5 cellular contexts compared by ENCODE assay signal in genomic region chr11:74331000-74331399, GRCh38. TPM values are rescaled to one million over a fixed set of nuclear protein-coding genes. Genes with fewer than 3 reads are reported as not detected.
"Had no signal": no experiment of that assay in that cellular context is flagged by ENCODE, and none has a peak within 500 bp of the region (broad histone marks: within the 10 kb centered on the region; RNA-seq: fewer than 3 reads in every experiment).

No MANE protein-coding gene starts in this region.

RNA-seq across cellular contexts. Expression of gene P4HA3, which starts 19.6 kb away (rescaled TPM):
- total RNA-seq: HepG2, K562, Right ventricle myocardium inferior, SJCRH30 had no signal
- polyA plus RNA-seq: HepG2, IgD-negative memory B cell had no signal
